ENCODE assay signal across 1 cellular context in the genomic region with DNA sequence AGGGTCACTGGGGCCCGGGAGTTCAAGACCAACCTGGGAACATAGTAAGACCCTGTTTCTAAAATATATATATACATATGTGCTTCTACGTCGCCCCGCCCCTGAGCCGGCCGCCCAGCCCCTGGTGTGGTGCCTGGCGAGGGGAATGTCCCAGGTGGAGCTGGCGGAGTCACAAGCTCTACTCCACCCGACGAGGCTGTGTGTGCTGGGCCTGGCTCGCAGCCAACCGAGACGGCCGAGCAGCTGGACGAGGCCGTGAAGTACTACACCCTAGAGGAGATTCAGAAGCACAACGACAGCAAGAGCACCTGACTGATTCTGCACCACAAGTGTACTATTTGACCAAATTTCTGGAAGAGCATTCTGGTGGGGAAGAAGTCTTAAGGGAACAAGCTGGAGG.
TF ChIP-seq lines count a peak whose summit lies in the region.

No MANE protein-coding gene starts in this region.

TF ChIP-seq in HEK293, 187 proteins besides CTCF, POLR2A, EP300 and RAD21 (continued from another document):
- TF ChIP-seq, protein P1, sequence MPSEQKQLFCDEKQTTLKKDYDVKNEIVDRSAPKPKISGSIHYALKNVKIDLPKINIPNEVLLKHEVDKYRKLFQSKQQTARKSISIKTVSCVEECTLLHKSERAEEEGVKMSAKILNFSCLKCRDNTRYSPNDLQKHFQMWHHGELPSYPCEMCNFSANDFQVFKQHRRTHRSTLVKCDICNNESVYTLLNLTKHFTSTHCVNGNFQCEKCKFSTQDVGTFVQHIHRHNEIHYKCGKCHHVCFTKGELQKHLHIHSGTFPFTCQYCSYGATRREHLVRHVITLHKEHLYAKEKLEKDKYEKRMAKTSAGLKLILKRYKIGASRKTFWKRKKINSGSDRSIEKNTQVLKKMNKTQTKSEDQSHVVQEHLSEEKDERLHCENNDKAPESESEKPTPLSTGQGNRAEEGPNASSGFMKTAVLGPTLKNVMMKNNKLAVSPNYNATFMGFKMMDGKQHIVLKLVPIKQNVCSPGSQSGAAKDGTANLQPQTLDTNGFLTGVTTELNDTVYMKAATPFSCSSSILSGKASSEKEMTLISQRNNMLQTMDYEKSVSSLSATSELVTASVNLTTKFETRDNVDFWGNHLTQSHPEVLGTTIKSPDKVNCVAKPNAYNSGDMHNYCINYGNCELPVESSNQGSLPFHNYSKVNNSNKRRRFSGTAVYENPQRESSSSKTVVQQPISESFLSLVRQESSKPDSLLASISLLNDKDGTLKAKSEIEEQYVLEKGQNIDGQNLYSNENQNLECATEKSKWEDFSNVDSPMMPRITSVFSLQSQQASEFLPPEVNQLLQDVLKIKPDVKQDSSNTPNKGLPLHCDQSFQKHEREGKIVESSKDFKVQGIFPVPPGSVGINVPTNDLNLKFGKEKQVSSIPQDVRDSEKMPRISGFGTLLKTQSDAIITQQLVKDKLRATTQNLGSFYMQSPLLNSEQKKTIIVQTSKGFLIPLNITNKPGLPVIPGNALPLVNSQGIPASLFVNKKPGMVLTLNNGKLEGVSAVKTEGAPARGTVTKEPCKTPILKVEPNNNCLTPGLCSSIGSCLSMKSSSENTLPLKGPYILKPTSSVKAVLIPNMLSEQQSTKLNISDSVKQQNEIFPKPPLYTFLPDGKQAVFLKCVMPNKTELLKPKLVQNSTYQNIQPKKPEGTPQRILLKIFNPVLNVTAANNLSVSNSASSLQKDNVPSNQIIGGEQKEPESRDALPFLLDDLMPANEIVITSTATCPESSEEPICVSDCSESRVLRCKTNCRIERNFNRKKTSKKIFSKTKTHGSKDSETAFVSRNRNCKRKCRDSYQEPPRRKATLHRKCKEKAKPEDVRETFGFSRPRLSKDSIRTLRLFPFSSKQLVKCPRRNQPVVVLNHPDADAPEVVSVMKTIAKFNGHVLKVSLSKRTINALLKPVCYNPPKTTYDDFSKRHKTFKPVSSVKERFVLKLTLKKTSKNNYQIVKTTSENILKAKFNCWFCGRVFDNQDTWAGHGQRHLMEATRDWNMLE (tag by site-specific recombination; conservative IDR thresholded peaks at IDR 0.05; ENCODE audit: low read depth): no peak
- TF ChIP-seq, protein P2, sequence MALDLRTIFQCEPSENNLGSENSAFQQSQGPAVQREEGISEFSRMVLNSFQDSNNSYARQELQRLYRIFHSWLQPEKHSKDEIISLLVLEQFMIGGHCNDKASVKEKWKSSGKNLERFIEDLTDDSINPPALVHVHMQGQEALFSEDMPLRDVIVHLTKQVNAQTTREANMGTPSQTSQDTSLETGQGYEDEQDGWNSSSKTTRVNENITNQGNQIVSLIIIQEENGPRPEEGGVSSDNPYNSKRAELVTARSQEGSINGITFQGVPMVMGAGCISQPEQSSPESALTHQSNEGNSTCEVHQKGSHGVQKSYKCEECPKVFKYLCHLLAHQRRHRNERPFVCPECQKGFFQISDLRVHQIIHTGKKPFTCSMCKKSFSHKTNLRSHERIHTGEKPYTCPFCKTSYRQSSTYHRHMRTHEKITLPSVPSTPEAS (tag by site-specific recombination; IDR thresholded peaks at IDR 0.05): no peak
